In genomic region chr20:50813101-50813643, GRCh38 we compare ENCODE assay signal across 3 cellular contexts.
TF ChIP-seq lines count a peak whose summit lies in the region.

No MANE protein-coding gene starts in this region.

TF ChIP-seq in IMR-90, 13 proteins besides CTCF, POLR2A, EP300 and RAD21:
- no peak for TF ChIP-seq MAFK (IDR thresholded peaks at IDR 0.05; ENCODE audit: low read depth, low read length)
- TF ChIP-seq ELK1 (IDR thresholded peaks at IDR 0.05; ENCODE audit: borderline replicate concordance, low read depth, low read length), result no peak
- TF ChIP-seq USF2 (IDR thresholded peaks at IDR 0.05; ENCODE audit: low read depth, low read length), result no peak
- no peak for TF ChIP-seq MXI1 (IDR thresholded peaks at IDR 0.05; ENCODE audit: borderline replicate concordance, low read depth, low read length)
- no peak for TF ChIP-seq RFX5 (IDR thresholded peaks at IDR 0.05; ENCODE audit: low read depth, low read length)
- no peak for TF ChIP-seq RCOR1 (IDR thresholded peaks at IDR 0.05; ENCODE audit: insufficient replicate concordance, low read length)
- TF ChIP-seq SMC3 (IDR thresholded peaks at IDR 0.05; ENCODE audit: low read depth, low read length), result no peak
- no peak for TF ChIP-seq MAZ (IDR thresholded peaks at IDR 0.05; ENCODE audit: borderline replicate concordance, low read depth, low read length)
- TF ChIP-seq CEBPB (IDR thresholded peaks at IDR 0.05; ENCODE audit: low read depth, low read length), result no peak
- no peak for TF ChIP-seq FOS (IDR thresholded peaks at IDR 0.05; ENCODE audit: low read depth, low read length)
- no peak for TF ChIP-seq NFE2L2 (IDR thresholded peaks at IDR 0.05; ENCODE audit: low read depth, low read length)
- no peak for TF ChIP-seq BHLHE40 (IDR thresholded peaks at IDR 0.05; ENCODE audit: low read depth, low read length)
- no peak for TF ChIP-seq CHD1 (IDR thresholded peaks at IDR 0.05; ENCODE audit: low read depth, low read length)

TF ChIP-seq in GM12878, 131 proteins besides CTCF, POLR2A, EP300 and RAD21:
- TF ChIP-seq IRF4 (IDR thresholded peaks at IDR 0.05; ENCODE audit: low read depth, low read length), result no peak
- TF ChIP-seq MLLT1 (IDR thresholded peaks at IDR 0.05), result 0 out of 2 replicates have a peak, but pooled peaks have one; percentile 70
- TF ChIP-seq ZBTB33 (IDR thresholded peaks at IDR 0.05), result peak; percentile 19; the same call in 1 of the 2 replicates
- TF ChIP-seq NFXL1 (IDR thresholded peaks at IDR 0.05; ENCODE audit: borderline replicate concordance), result peak; percentile 86; the same call in 1 of the 2 replicates

TF ChIP-seq in GM12891, 5 proteins besides CTCF, POLR2A, EP300 and RAD21:
- TF ChIP-seq PAX5 (IDR thresholded peaks at IDR 0.05; ENCODE audit: insufficient read depth, low read length, severe bottlenecking) (no peak), SPI1 (IDR thresholded peaks at IDR 0.05; ENCODE audit: low read depth, low read length) (no peak), POU2F2 (IDR thresholded peaks at IDR 0.05; ENCODE audit: low read depth, low read length) (no peak), TAF1 (IDR thresholded peaks at IDR 0.05; ENCODE audit: low read depth, low read length) (no peak), POLR2AphosphoS5 (IDR thresholded peaks at IDR 0.05; ENCODE audit: low read depth, low read length) (no peak)
